10 cellular contexts compared by ENCODE assay signal in genomic region chr19:49056902-49057596, GRCh38. TPM values are rescaled to one million over a fixed set of nuclear protein-coding genes. Genes with fewer than 3 reads are reported as not detected.
DNase-seq lines count a peak whose midpoint lies in the region; ATAC-seq and TF ChIP-seq lines count a peak whose summit lies in the region.
"Not testable (repeated sequence)": the region's sequence is repeated elsewhere in the genome, so short reads cannot be mapped to it uniquely, and the experiment has no call there.
"Had no signal": no experiment of that assay in that cellular context is flagged by ENCODE, and none has a peak within 500 bp of the region (broad histone marks: within the 10 kb centered on the region; RNA-seq: fewer than 3 reads in every experiment).

No MANE protein-coding gene starts in this region.

- not testable (repeated sequence) for H3K36me3 Mint-ChIP-seq in activated naive CD4-positive, alpha-beta T cell treated with anti-CD3 and anti-CD28 coated beads for 36 hours (ENCODE audit: low read depth)

- WGBS in heart right ventricle, 2 donors: 4 to 7% methylated on average over 23 to 34 of the region's 34 CpGs
- WGBS in mesodermal cell (ENCODE audit: insufficient coverage in 2 of 2), 2 experiments: 23 to 32% methylated on average over 11 to 25 of the region's 34 CpGs

- not testable (repeated sequence) for H3K27ac Mint-ChIP-seq in activated naive CD4-positive, alpha-beta T cell treated with anti-CD3 and anti-CD28 coated beads for 36 hours

- H3K4me1 ChIP-seq in DOHH2 (ENCODE audit: control insufficient read depth, low read length) (peaks cover 12% of the 10 kb centered on the region), duodenal mucosa (ENCODE audit: control insufficient read depth in 1 of 2, insufficient read depth in 2 of 2, low read length in 2 of 2) (peaks cover 5 to 19% of the 10 kb centered on the region in 2 donors), heart right ventricle (peaks cover 0 to 25% (median 23%) of the 10 kb centered on the region in 9 donors), upper lobe of right lung (peaks cover 19% of the 10 kb centered on the region)
- H3K4me1 ChIP-seq in mesodermal cell (ENCODE audit: control insufficient read depth, insufficient read depth, low read length, poor library complexity, severe bottlenecking); rectal smooth muscle tissue (ENCODE audit: control insufficient read depth, insufficient read depth, low read length): not testable (repeated sequence)

- H3K27me3 ChIP-seq in DOHH2 (ENCODE audit: control insufficient read depth, low read length): peaks cover 57% of the 10 kb centered on the region
- H3K27me3 ChIP-seq in duodenal mucosa (ENCODE audit: control insufficient read depth in 1 of 2, insufficient read depth in 2 of 2, low read length in 2 of 2): peaks cover 13 to 25% of the 10 kb centered on the region in 2 donors
- H3K27me3 ChIP-seq in heart right ventricle: peaks cover 0 to 57% (median 23%) of the 10 kb centered on the region in 7 donors
- peaks cover 20% of the 10 kb centered on the region for H3K27me3 ChIP-seq in rectal smooth muscle tissue (ENCODE audit: control insufficient read depth, insufficient read depth, low read length)
- H3K27me3 ChIP-seq in upper lobe of right lung: peaks cover 25% of the 10 kb centered on the region

- CTCF ChIA-PET in RWPE1 (lab: Yijun Ruan, JAX): interaction anchor here (0.8 kb wide), 1 partner anchor 64 kb away, joined by 4 read pairs; the partner anchor contains the start of gene GYS1
- CTCF ChIA-PET in activated naive CD4-positive, alpha-beta T cell treated with anti-CD3 and anti-CD28 coated beads for 36 hours (lab: Charles Lee): interaction anchor here (0.6 to 1.7 kb wide), 6 partner anchors 18 to 329 kb away, joined by 3 to 5 read pairs (median 4); partner anchors contain the start of genes GYS1 and RUVBL2

- peak overlapping the region; percentile 65 for H3K4me2 ChIP-seq in DOHH2 (ENCODE audit: low read length)

- peaks cover 22% of the 10 kb centered on the region for H3K4me1 Mint-ChIP-seq in activated naive CD4-positive, alpha-beta T cell treated with anti-CD3 and anti-CD28 coated beads for 36 hours (ENCODE audit: low read depth)

- ATAC-seq in heart right ventricle: peak; percentile 13 to 48 (median 30)
- peak; percentile 3 for ATAC-seq in upper lobe of right lung

- not testable (repeated sequence) for H3K36me3 ChIP-seq in DOHH2 (ENCODE audit: control insufficient read depth, low read length); duodenal mucosa (ENCODE audit: control insufficient read depth in 1 of 2, insufficient read depth in 2 of 2, low read length in 2 of 2); heart right ventricle; mesodermal cell (ENCODE audit: control insufficient read depth, insufficient read depth, low read length); rectal smooth muscle tissue (ENCODE audit: control insufficient read depth, insufficient read depth, low read length); upper lobe of right lung

- TF ChIP-seq CTCF in DOHH2 (IDR thresholded peaks at IDR 0.05; ENCODE audit: low read depth, low read length, poor library complexity, severe bottlenecking); RWPE1 (conservative IDR thresholded peaks at IDR 0.05; ENCODE audit: low read depth); heart right ventricle (IDR thresholded peaks at IDR 0.05); upper lobe of right lung (IDR thresholded peaks at IDR 0.05): not testable (repeated sequence)

- DNase-seq in RWPE1 (ENCODE audit: low spot score); activated naive CD4-positive, alpha-beta T cell treated with anti-CD3 and anti-CD28 coated beads for 36 hours; heart right ventricle; upper lobe of right lung: not testable (repeated sequence)

- intact Hi-C loops in activated naive CD4-positive, alpha-beta T cell treated with anti-CD3 and anti-CD28 coated beads for 36 hours (cut with micrococcal nuclease): loop anchor here (5.0 kb wide), 1 partner anchor 90 kb away; no protein-coding TSS in a partner anchor
- intact Hi-C loops in heart right ventricle (cut with DNase I); upper lobe of right lung (cut with DNase I): not testable (repeated sequence)

- not testable (repeated sequence) for H3K27ac ChIP-seq in DOHH2 (ENCODE audit: low read depth, low read length); duodenal mucosa (ENCODE audit: low read depth, low read length); heart right ventricle; mesodermal cell (ENCODE audit: low read depth, low read length, severe bottlenecking); rectal smooth muscle tissue (ENCODE audit: low read depth, low read length); upper lobe of right lung
- H3K27ac ChIP-seq in RWPE1: peak overlapping the region; percentile 78

- H3K9ac ChIP-seq in duodenal mucosa (ENCODE audit: low read depth in 1 of 2, low read length in 2 of 2): peak overlapping the region in 1 of 2 donors; percentile 43
- H3K9ac ChIP-seq in rectal smooth muscle tissue (ENCODE audit: low read length): not testable (repeated sequence)

- not testable (repeated sequence) for H3K4me3 ChIP-seq in DOHH2 (ENCODE audit: low read length)
- H3K4me3 ChIP-seq in duodenal mucosa (ENCODE audit: low read depth in 1 of 2, low read length in 2 of 2) (peak overlapping the region; percentile 58 to 73), heart right ventricle (peak overlapping the region; percentile 14 to 73 (median 62)), mesodermal cell (ENCODE audit: extremely low read depth, insufficient read depth, low read length, poor library complexity, severe bottlenecking) (peak overlapping the region; percentile 44), rectal smooth muscle tissue (ENCODE audit: low read length) (peak overlapping the region; percentile 73), upper lobe of right lung (peak overlapping the region; percentile 63)

- H3K9me2 ChIP-seq in DOHH2 (replicated peaks; ENCODE audit: control insufficient read depth, low read length): not testable (repeated sequence)

- peaks cover 40% of the 10 kb centered on the region for H3K27me3 Mint-ChIP-seq in activated naive CD4-positive, alpha-beta T cell treated with anti-CD3 and anti-CD28 coated beads for 36 hours (ENCODE audit: low read depth)

- H3K4me3 Mint-ChIP-seq in activated naive CD4-positive, alpha-beta T cell treated with anti-CD3 and anti-CD28 coated beads for 36 hours: peak overlapping the region; percentile 71

- not testable (repeated sequence) for H3K79me2 ChIP-seq in DOHH2 (ENCODE audit: control insufficient read depth, low read length)

- not testable (repeated sequence) for H4K20me1 ChIP-seq in DOHH2 (ENCODE audit: control insufficient read depth, insufficient read depth, low read depth, low read length)

- not testable (repeated sequence) for H3F3A ChIP-seq in DOHH2 (ENCODE audit: control insufficient read depth, insufficient read depth)

- H3K9me3 ChIP-seq in DOHH2 (ENCODE audit: control insufficient read depth, insufficient read depth, low read length); duodenal mucosa (ENCODE audit: control insufficient read depth in 1 of 2, low read length in 2 of 2); heart right ventricle; mesodermal cell (ENCODE audit: control insufficient read depth, low read length); upper lobe of right lung: not testable (repeated sequence)

- POLR2A ChIA-PET in RWPE1 (lab: Yijun Ruan, JAX; ENCODE audit: low non-redundant PET): interaction anchor here (0.6 kb wide), 2 partner anchors 63 to 196 kb away, joined by 3 to 11 read pairs; partner anchors contain the start of gene RUVBL2

- not testable (repeated sequence) for H3K9me3 Mint-ChIP-seq in activated naive CD4-positive, alpha-beta T cell treated with anti-CD3 and anti-CD28 coated beads for 36 hours

RNA-seq across cellular contexts. Expression of gene CGB7, which starts 0.5 kb away (rescaled TPM):
- not detected for total RNA-seq in activated naive CD4-positive, alpha-beta T cell treated with anti-CD3 and anti-CD28 coated beads for 36 hours
- total RNA-seq in heart right ventricle: not detected
- polyA plus RNA-seq in heart right ventricle: under 1 TPM; 0.14 to 0.37 TPM
- polyA plus RNA-seq in mesodermal cell (2013, experiment 1 of 2): 3.1 TPM
- 3.2 TPM for polyA plus RNA-seq in mesodermal cell (2013, experiment 2 of 2)
- total RNA-seq in upper lobe of right lung: 0.43 TPM
- total RNA-seq: dermis blood vessel endothelial cell had no signal

RNA-seq across cellular contexts. Expression of gene NTF4, which starts 7.6 kb away (rescaled TPM):
- total RNA-seq in activated naive CD4-positive, alpha-beta T cell treated with anti-CD3 and anti-CD28 coated beads for 36 hours: not detected
- total RNA-seq in heart right ventricle (1 to 10 TPM in 1 of 10 donors, under 1 TPM in 2, not detected in 7; 0.28 to 1.1 (median 0.71) TPM), upper lobe of right lung (2.7 TPM)
- 1 to 10 TPM in 1 of 2 donors, under 1 TPM in 1; 0.06 to 1.6 TPM for polyA plus RNA-seq in heart right ventricle
- polyA plus RNA-seq in mesodermal cell (2013, experiment 1 of 2): 1.8 TPM
- polyA plus RNA-seq in mesodermal cell (2013, experiment 2 of 2): 2.0 TPM
- total RNA-seq: dermis blood vessel endothelial cell, LHCN-M2 had no signal

RNA-seq across cellular contexts. Expression of gene CGB8, which starts 8.1 kb away (rescaled TPM):
- not detected for total RNA-seq in activated naive CD4-positive, alpha-beta T cell treated with anti-CD3 and anti-CD28 coated beads for 36 hours
- not detected for total RNA-seq in heart right ventricle
- not detected for polyA plus RNA-seq in heart right ventricle
- not detected for polyA plus RNA-seq in mesodermal cell (2013, experiment 1 of 2)
- polyA plus RNA-seq in mesodermal cell (2013, experiment 2 of 2): not detected
- total RNA-seq in upper lobe of right lung: not detected
- total RNA-seq: dermis blood vessel endothelial cell, LHCN-M2 had no signal

RNA-seq across cellular contexts. Expression of gene CGB5, which starts 13.4 kb away (rescaled TPM):
- not detected for total RNA-seq in activated naive CD4-positive, alpha-beta T cell treated with anti-CD3 and anti-CD28 coated beads for 36 hours
- not detected for total RNA-seq in heart right ventricle
- not detected for polyA plus RNA-seq in heart right ventricle
- not detected for polyA plus RNA-seq in mesodermal cell (2013, experiment 1 of 2)
- polyA plus RNA-seq in mesodermal cell (2013, experiment 2 of 2): not detected
- not detected for total RNA-seq in upper lobe of right lung
- total RNA-seq: dermis blood vessel endothelial cell had no signal

RNA-seq across cellular contexts. Expression of gene KCNA7, which starts 15.4 kb away (rescaled TPM):
- total RNA-seq in activated naive CD4-positive, alpha-beta T cell treated with anti-CD3 and anti-CD28 coated beads for 36 hours: not detected
- total RNA-seq in heart right ventricle (1 to 10 TPM in 2 of 10 donors, under 1 TPM in 7, not detected in 1; 0.11 to 4.8 (median 0.26) TPM), upper lobe of right lung (not detected)
- polyA plus RNA-seq in heart right ventricle: 1 to 10 TPM in 1 of 2 donors, under 1 TPM in 1; 0.04 to 1.5 TPM
- 0.07 TPM for polyA plus RNA-seq in mesodermal cell (2013, experiment 1 of 2)
- polyA plus RNA-seq in mesodermal cell (2013, experiment 2 of 2): not detected
- total RNA-seq: dermis blood vessel endothelial cell had no signal
